ENCODE assay signal across 1 cellular context in genomic region chr18:74899554-74899953, GRCh38.
TF ChIP-seq lines count a peak whose summit lies in the region.

No MANE protein-coding gene starts in this region.

TF ChIP-seq in GM23338, 12 proteins besides CTCF, POLR2A, EP300 and RAD21 (continued from another document):
- TF ChIP-seq, protein P1, sequence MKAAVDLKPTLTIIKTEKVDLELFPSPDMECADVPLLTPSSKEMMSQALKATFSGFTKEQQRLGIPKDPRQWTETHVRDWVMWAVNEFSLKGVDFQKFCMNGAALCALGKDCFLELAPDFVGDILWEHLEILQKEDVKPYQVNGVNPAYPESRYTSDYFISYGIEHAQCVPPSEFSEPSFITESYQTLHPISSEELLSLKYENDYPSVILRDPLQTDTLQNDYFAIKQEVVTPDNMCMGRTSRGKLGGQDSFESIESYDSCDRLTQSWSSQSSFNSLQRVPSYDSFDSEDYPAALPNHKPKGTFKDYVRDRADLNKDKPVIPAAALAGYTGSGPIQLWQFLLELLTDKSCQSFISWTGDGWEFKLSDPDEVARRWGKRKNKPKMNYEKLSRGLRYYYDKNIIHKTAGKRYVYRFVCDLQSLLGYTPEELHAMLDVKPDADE (IDR thresholded peaks at IDR 0.05), result no peak
- no peak for TF ChIP-seq POLR2AphosphoS5 (IDR thresholded peaks at IDR 0.05; ENCODE audit: low read depth)
- TF ChIP-seq REST (IDR thresholded peaks at IDR 0.05; ENCODE audit: unreplicated experiment), result no peak
